In the genomic region with DNA sequence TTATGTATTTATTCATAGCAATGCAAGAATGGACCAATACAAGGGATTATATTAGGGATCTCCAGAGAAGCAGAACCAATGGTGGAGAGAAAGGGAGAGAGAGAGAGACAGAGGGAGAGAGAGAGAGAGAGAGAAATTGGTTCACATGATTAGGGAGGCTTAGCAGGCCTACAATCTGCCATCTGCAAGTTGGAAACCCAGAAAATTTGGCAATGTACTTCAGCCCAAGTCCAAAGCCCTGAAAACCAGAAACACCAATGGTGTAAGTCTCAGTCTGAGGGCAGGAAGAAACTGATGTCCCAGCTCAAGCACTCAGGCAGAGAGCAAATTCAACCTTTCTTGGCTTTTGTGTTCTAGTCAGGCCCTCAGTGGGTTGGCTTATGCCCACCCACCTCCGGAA, we compare ENCODE assay signal across 7 cellular contexts. TPM values are rescaled to one million over a fixed set of nuclear protein-coding genes. Genes with fewer than 3 reads are reported as not detected.
"Had no signal": no experiment of that assay in that cellular context is flagged by ENCODE, and none has a peak within 500 bp of the region (broad histone marks: within the 10 kb centered on the region; RNA-seq: fewer than 3 reads in every experiment).

No MANE protein-coding gene starts in this region.

- H3K4me2 ChIP-seq: GM23338 had no signal

- ATAC-seq: GM23338, K562 had no signal

- H2AFZ ChIP-seq: GM23338 had no signal

- DNase-seq: H9, HCEC 1CT, IMR-90, KG1 had no signal

- H3K4me1 Mint-ChIP-seq: GM23338 had no signal

- H3K4me3 ChIP-seq: GM23338, K562 had no signal

- H3K4me3 Mint-ChIP-seq: GM23338, H9 had no signal

- H3K27ac Mint-ChIP-seq: GM23338, H9 had no signal

RNA-seq across cellular contexts. Expression of a gene that starts 48.7 kb away (rescaled TPM):
- total RNA-seq: HT-29, IMR-90 had no signal
